ENCODE assay signal across 9 cellular contexts in genomic region chrX:45623266-45623665, GRCh38.
A peak's percentile ranks its signal among the peaks of the same experiment; 100 is the strongest.
DNase-seq lines count a peak whose midpoint lies in the region; ATAC-seq and TF ChIP-seq lines count a peak whose summit lies in the region.
"Had no signal": no experiment of that assay in that cellular context is flagged by ENCODE, and none has a peak within 500 bp of the region (broad histone marks: within the 10 kb centered on the region; RNA-seq: fewer than 3 reads in every experiment).

No MANE protein-coding gene starts in this region.

- no peak for TF ChIP-seq CTCF in GM13977 (IDR thresholded peaks at IDR 0.05; ENCODE audit: extremely low read depth, insufficient read depth, missing control alignments)

- in situ Hi-C loops in GM13977 (cut with MboI; ENCODE audit: low pct_unique_long_range_greater_than_20kb, low sequenced_read_pairs, unreplicated experiment), result no loop called here

- H3K27me3 Mint-ChIP-seq in activated CD8-positive, alpha-beta memory T cell treated with anti-CD3 and anti-CD28 coated beads, Interleukin-2, amount 10 ng/mL, durations not matched to agents 7 days and 5 days, result no peaks in the 10 kb centered on the region

- H3K36me3 ChIP-seq in mesodermal cell (ENCODE audit: control insufficient read depth, insufficient read depth, low read length), result no peaks in the 10 kb centered on the region

- H3K36me3 Mint-ChIP-seq in activated CD8-positive, alpha-beta memory T cell treated with anti-CD3 and anti-CD28 coated beads, Interleukin-2, amount 10 ng/mL, durations not matched to agents 7 days and 5 days, result peaks cover 7% of the 10 kb centered on the region

- H3K9me3 Mint-ChIP-seq in activated CD8-positive, alpha-beta memory T cell treated with anti-CD3 and anti-CD28 coated beads, Interleukin-2, amount 10 ng/mL, durations not matched to agents 7 days and 5 days (ENCODE audit: low read depth), result peaks cover 5% of the 10 kb centered on the region

- no peak overlapping the region for H3K27ac Mint-ChIP-seq in activated CD8-positive, alpha-beta memory T cell treated with anti-CD3 and anti-CD28 coated beads, Interleukin-2, amount 10 ng/mL, durations not matched to agents 7 days and 5 days
- H3K27ac Mint-ChIP-seq: T-helper 2 cell treated with Interferon-gamma antibody and Interleukin-4, amounts not matched to agents 5 μg/mL and 100 μg/mL, for 36 hours had no signal

- H3K9me3 ChIP-seq in mesodermal cell (ENCODE audit: control insufficient read depth, low read length), result peaks cover under 1% of the 10 kb centered on the region

- CTCF ChIA-PET in activated CD8-positive, alpha-beta memory T cell treated with anti-CD3 and anti-CD28 coated beads, Interleukin-2, amount 10 ng/mL, durations not matched to agents 7 days and 5 days (lab: Charles Lee), result no interaction called here

- no peak overlapping the region for H3K4me3 ChIP-seq in mesodermal cell (ENCODE audit: extremely low read depth, insufficient read depth, low read length, poor library complexity, severe bottlenecking)

- peaks cover 21% of the 10 kb centered on the region for H3K4me1 Mint-ChIP-seq in activated CD8-positive, alpha-beta memory T cell treated with anti-CD3 and anti-CD28 coated beads, Interleukin-2, amount 10 ng/mL, durations not matched to agents 7 days and 5 days

- DNase-seq in AG08396 (ENCODE audit: low spot score) (peak; percentile 81), NCI-H2081 (lab: John Stamatoyannopoulos, UW) (peak; percentile 38 to 88), dermis blood vessel endothelial cell (peak; percentile 70), CD1c-positive myeloid dendritic cell (ENCODE audit: extremely low spot score) (no peak), middle frontal gyrus (ENCODE audit: extremely low spot score, low spot score) (no peak), GM13977 (ENCODE audit: low spot score) (no peak)
- no peak for DNase-seq in activated CD8-positive, alpha-beta memory T cell treated with anti-CD3 and anti-CD28 coated beads, Interleukin-2, amount 10 ng/mL, durations not matched to agents 7 days and 5 days

- peak overlapping the region; percentile 47 for H3K27ac ChIP-seq in mesodermal cell (ENCODE audit: low read depth, low read length, severe bottlenecking)

- no peak for ATAC-seq in activated CD8-positive, alpha-beta memory T cell treated with anti-CD3 and anti-CD28 coated beads, Interleukin-2, amount 10 ng/mL, durations not matched to agents 7 days and 5 days

- H3K4me1 ChIP-seq in mesodermal cell (ENCODE audit: control insufficient read depth, insufficient read depth, low read length, poor library complexity, severe bottlenecking), result peaks cover 11% of the 10 kb centered on the region

- H3K4me3 Mint-ChIP-seq in activated CD8-positive, alpha-beta memory T cell treated with anti-CD3 and anti-CD28 coated beads, Interleukin-2, amount 10 ng/mL, durations not matched to agents 7 days and 5 days, result no peak overlapping the region
- H3K4me3 Mint-ChIP-seq: T-helper 2 cell treated with Interferon-gamma antibody and Interleukin-4, amounts not matched to agents 5 μg/mL and 100 μg/mL, for 36 hours had no signal

Comparison
In these comparisons a context has a peak if more than half of its experiments do, and no peak if none do; other contexts are left out.
1. DNase-seq: peak in AG08396 (single experiment), NCI-H2081 (2 of 2) and dermis blood vessel endothelial cell (single experiment); none in CD1c-positive myeloid dendritic cell (single experiment), middle frontal gyrus (single experiment), activated CD8-positive, alpha-beta memory T cell treated with anti-CD3 and anti-CD28 coated beads, Interleukin-2, amount 10 ng/mL, durations not matched to agents 7 days and 5 days (single experiment) and GM13977 (single experiment).